ENCODE assay signal across 1 cellular context in the genomic region with DNA sequence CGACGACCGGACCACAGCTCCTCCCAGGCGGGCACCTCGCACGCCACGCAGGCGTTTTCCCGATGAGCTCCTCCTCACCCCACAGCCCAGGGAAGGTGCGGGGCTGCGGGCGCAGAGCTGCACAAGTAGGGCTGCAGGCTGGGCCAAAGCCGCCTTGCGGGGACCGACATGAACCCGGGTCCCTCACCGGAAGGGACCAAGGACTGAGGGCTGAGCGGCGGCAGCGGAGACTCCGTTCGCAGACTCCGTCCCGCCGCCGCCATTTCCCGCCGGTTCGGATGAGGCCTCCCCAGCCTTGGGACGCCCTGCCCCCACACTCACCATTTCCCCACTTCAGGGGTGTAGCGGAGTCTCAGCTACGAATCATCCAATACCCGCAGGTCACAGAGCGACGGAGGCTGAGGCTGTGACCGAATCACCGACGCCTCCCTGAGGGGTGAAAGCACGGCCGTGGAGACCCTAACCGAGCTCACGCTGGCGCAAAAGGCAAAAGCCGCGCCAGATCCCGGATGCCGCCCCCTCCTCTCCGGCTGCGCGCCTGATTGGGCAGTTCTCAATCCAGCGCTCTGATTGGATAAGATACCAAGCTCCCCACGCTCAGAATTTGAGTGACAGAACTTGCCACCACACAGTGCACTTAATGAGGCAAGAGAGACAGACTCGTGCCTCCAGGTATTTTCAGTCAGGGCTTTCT.
TF ChIP-seq lines count a peak whose summit lies in the region.

A gene (minus strand): TSS at position 488 of the 694 bp plus-strand sequence. CDS start 164 bp downstream, at position 324.

TF ChIP-seq in WTC11, 78 proteins besides CTCF, POLR2A, EP300 and RAD21 (continued from another document):
- TF ChIP-seq, protein P1, sequence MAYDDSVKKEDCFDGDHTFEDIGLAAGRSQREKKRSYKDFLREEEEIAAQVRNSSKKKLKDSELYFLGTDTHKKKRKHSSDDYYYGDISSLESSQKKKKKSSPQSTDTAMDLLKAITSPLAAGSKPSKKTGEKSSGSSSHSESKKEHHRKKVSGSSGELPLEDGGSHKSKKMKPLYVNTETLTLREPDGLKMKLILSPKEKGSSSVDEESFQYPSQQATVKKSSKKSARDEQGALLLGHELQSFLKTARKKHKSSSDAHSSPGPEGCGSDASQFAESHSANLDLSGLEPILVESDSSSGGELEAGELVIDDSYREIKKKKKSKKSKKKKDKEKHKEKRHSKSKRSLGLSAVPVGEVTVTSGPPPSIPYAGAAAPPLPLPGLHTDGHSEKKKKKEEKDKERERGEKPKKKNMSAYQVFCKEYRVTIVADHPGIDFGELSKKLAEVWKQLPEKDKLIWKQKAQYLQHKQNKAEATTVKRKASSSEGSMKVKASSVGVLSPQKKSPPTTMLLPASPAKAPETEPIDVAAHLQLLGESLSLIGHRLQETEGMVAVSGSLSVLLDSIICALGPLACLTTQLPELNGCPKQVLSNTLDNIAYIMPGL (CRISPR knock-in tag; IDR thresholded peaks at IDR 0.05) = peak; percentile 61
- TF ChIP-seq, protein P2, sequence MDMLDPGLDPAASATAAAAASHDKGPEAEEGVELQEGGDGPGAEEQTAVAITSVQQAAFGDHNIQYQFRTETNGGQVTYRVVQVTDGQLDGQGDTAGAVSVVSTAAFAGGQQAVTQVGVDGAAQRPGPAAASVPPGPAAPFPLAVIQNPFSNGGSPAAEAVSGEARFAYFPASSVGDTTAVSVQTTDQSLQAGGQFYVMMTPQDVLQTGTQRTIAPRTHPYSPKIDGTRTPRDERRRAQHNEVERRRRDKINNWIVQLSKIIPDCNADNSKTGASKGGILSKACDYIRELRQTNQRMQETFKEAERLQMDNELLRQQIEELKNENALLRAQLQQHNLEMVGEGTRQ (CRISPR knock-in tag; IDR thresholded peaks at IDR 0.05) = peak; percentile 8; the same call in 1 of the 2 replicates
TF ChIP-seq in WTC11: peak in this region for 26.
